In genomic region chr11:65859812-65860277, GRCh38 we compare ENCODE assay signal across 8 cellular contexts. TPM values are rescaled to one million over a fixed set of nuclear protein-coding genes. Genes with fewer than 3 reads are reported as not detected.
A peak's percentile ranks its signal among the peaks of the same experiment; 100 is the strongest.
DNase-seq lines count a peak whose midpoint lies in the region; ATAC-seq and TF ChIP-seq lines count a peak whose summit lies in the region.

No MANE protein-coding gene starts in this region.

- ATAC-seq in CD4-positive, CD25-positive, alpha-beta regulatory T cell (ENCODE audit: low read depth in 2 of 2): no peak
- ATAC-seq in IMR-90 (ENCODE audit: low read depth): no peak
- ATAC-seq in memory B cell (ENCODE audit: low read depth): no peak
- no peak for ATAC-seq in upper lobe of left lung (ENCODE audit: low FRiP score in 2 of 2)
- no peak for ATAC-seq in HG03442 (IDR thresholded peaks at IDR 0.05; ENCODE audit: unreplicated experiment)

- peaks cover 15% of the 10 kb centered on the region for H3K9me1 ChIP-seq in IMR-90 (ENCODE audit: insufficient read depth, low read length)

- peaks cover 62% of the 10 kb centered on the region for H3K4me1 ChIP-seq in CD4-positive, CD25-positive, alpha-beta regulatory T cell (ENCODE audit: control insufficient read depth, insufficient read depth, low read length, poor library complexity, severe bottlenecking)
- peaks cover 11% of the 10 kb centered on the region for H3K4me1 ChIP-seq in IMR-90 (ENCODE audit: control insufficient read depth, insufficient read depth, low read length)
- H3K4me1 ChIP-seq in upper lobe of left lung: peaks cover 29 to 63% (median 43%) of the 10 kb centered on the region in 4 donors

- H3K79me1 ChIP-seq in IMR-90 (ENCODE audit: low read depth in 1 of 2, low read length in 2 of 2): peaks cover 6 to 69% of the 10 kb centered on the region in 2 experiments; a peak in 3 of 4 replicates

- H2AFZ ChIP-seq in IMR-90 (replicated peaks; ENCODE audit: low read length, poor library complexity): peak overlapping the region; percentile 93

- H3K23ac ChIP-seq in IMR-90 (ENCODE audit: low read depth, low read length): peak overlapping the region; percentile 98

- H3K4me2 ChIP-seq in IMR-90 (ENCODE audit: low read depth, low read length): peak overlapping the region; percentile 66

- peak overlapping the region; percentile 94 to 99 for H4K8ac ChIP-seq in IMR-90 (ENCODE audit: low read depth in 2 of 2, low read length in 2 of 2)

- H2AK9ac ChIP-seq in IMR-90 (replicated peaks; ENCODE audit: low read depth, low read length, poor library complexity): peak overlapping the region; percentile 100

- peak overlapping the region; percentile 98 for H4K91ac ChIP-seq in IMR-90 (ENCODE audit: insufficient read depth, low read depth, low read length)

- H3K4me3 Mint-ChIP-seq in CD4-positive, CD25-positive, alpha-beta regulatory T cell: peak overlapping the region; percentile 94 to 99 (median 96)
- peak overlapping the region; percentile 95 for H3K4me3 Mint-ChIP-seq in memory B cell

- in situ Hi-C loops in IMR-90 (cut with MboI; ENCODE audit: low sequenced_read_pairs) (no loop called here), astrocyte of the cerebellum (cut with HindIII; ENCODE audit: low sequenced_read_pairs) (no loop called here)

- H3K4ac ChIP-seq in IMR-90 (ENCODE audit: low read depth, low read length): peak overlapping the region; percentile 98

- peak overlapping the region; percentile 87 for H2BK120ac ChIP-seq in IMR-90 (ENCODE audit: low read depth, low read length)

- TF ChIP-seq CTCF in IMR-90 (conservative IDR thresholded peaks at IDR 0.05; ENCODE audit: low read depth, low read length) (no peak), astrocyte of the cerebellum (IDR thresholded peaks at IDR 0.05; ENCODE audit: low read depth, low read length, missing control alignments) (no peak), upper lobe of left lung (IDR thresholded peaks at IDR 0.05) (no peak)

- no peak for DNase-seq in CD4-positive, CD25-positive, alpha-beta regulatory T cell
- DNase-seq in IMR-90: no peak
- DNase-seq in astrocyte of the cerebellum (ENCODE audit: low read depth): no peak
- no peak for DNase-seq in memory B cell (ENCODE audit: low spot score in 2 of 2)
- DNase-seq in upper lobe of left lung: no peak
- DNase-seq in ecto neural progenitor cell (ENCODE audit: low spot score): no peak
- no peak for DNase-seq in A172 (ENCODE audit: low spot score)

- H3K56ac ChIP-seq in IMR-90 (ENCODE audit: extremely low read depth, insufficient read depth, low read length): peak overlapping the region; percentile 95

- peak overlapping the region; percentile 78 for H3K9ac ChIP-seq in IMR-90 (ENCODE audit: low read depth, low read length)

- H3K27ac ChIP-seq in CD4-positive, CD25-positive, alpha-beta regulatory T cell (ENCODE audit: insufficient read depth, low read length, poor library complexity, severe bottlenecking): peak overlapping the region; percentile 95
- H3K27ac ChIP-seq in IMR-90 (ENCODE audit: insufficient read depth, low read length): peak overlapping the region; percentile 89
- H3K27ac ChIP-seq in upper lobe of left lung: peak overlapping the region; percentile 90 to 99 (median 96)

- H2BK5ac ChIP-seq in IMR-90 (ENCODE audit: low read depth, low read length, poor library complexity, severe bottlenecking): peak overlapping the region; percentile 90

- peaks cover 17% of the 10 kb centered on the region for H3K36me3 Mint-ChIP-seq in CD4-positive, CD25-positive, alpha-beta regulatory T cell
- peaks cover 18% of the 10 kb centered on the region for H3K36me3 Mint-ChIP-seq in memory B cell

- intact Hi-C loops in IMR-90 (cut with micrococcal nuclease): no loop called here

- peak overlapping the region; percentile 97 for H2AK5ac ChIP-seq in IMR-90 (ENCODE audit: low read depth, low read length)

- H3K27me3 Mint-ChIP-seq in CD4-positive, CD25-positive, alpha-beta regulatory T cell: peaks cover 7% of the 10 kb centered on the region
- H3K27me3 Mint-ChIP-seq in memory B cell: no peaks in the 10 kb centered on the region

- WGBS in IMR-90 (ENCODE audit: extremely low coverage in 2 of 2, insufficient read length in 1 of 2), 2 experiments: 3% methylated on average over 13 of the region's 16 CpGs; no CpG with 5 or more reads in 1 of the 2 experiments
- WGBS in upper lobe of left lung, 2 donors: 1% methylated on average over 16 of the region's 16 CpGs

- peak overlapping the region; percentile 74 for H4K5ac ChIP-seq in IMR-90 (ENCODE audit: low read depth, low read length)

- peak overlapping the region; percentile 96 to 99 (median 98) for H3K27ac Mint-ChIP-seq in CD4-positive, CD25-positive, alpha-beta regulatory T cell
- H3K27ac Mint-ChIP-seq in memory B cell: peak overlapping the region; percentile 88

- peak overlapping the region; percentile 52; the same call in 2 of the 3 replicates for H2BK15ac ChIP-seq in IMR-90 (ENCODE audit: low read depth, low read length)

- no peak for TF ChIP-seq EP300 in upper lobe of left lung (IDR thresholded peaks at IDR 0.05)

- CTCF ChIA-PET in IMR-90 (lab: Yijun Ruan, JAX): interaction anchor here (0.6 to 2.4 kb wide), 9 partner anchors 9 to 193 kb away, joined by 3 to 14 read pairs (median 5); partner anchors contain the start of gene FIBP

- peaks cover 3 to 50% (median 35%) of the 10 kb centered on the region in 4 donors for H3K4me1 Mint-ChIP-seq in CD4-positive, CD25-positive, alpha-beta regulatory T cell
- H3K4me1 Mint-ChIP-seq in memory B cell: peaks cover 29% of the 10 kb centered on the region

- dilution Hi-C loops in IMR-90 (cut with HindIII; ENCODE audit: low sequenced_read_pairs, unreplicated experiment): no loop called here

- H3K18ac ChIP-seq in IMR-90 (ENCODE audit: low read depth, low read length): peak overlapping the region; percentile 49

- H4K20me1 ChIP-seq in IMR-90 (ENCODE audit: insufficient read depth, low read length): peaks cover 39% of the 10 kb centered on the region

- peaks cover 42% of the 10 kb centered on the region for H3K36me3 ChIP-seq in CD4-positive, CD25-positive, alpha-beta regulatory T cell (ENCODE audit: control insufficient read depth, insufficient read depth, low read length)
- H3K36me3 ChIP-seq in IMR-90 (ENCODE audit: control insufficient read depth, insufficient read depth, low read length) (peaks cover 50% of the 10 kb centered on the region), upper lobe of left lung (peaks cover 14 to 49% (median 43%) of the 10 kb centered on the region in 4 donors)

- no TSS peak for BruUV-seq in IMR-90 (replicated peaks; lab: Mats Ljungman, UMichigan)

- peak overlapping the region; percentile 67 for H2BK20ac ChIP-seq in IMR-90 (ENCODE audit: low read depth, low read length)

- no peaks in the 10 kb centered on the region for H3K9me3 Mint-ChIP-seq in CD4-positive, CD25-positive, alpha-beta regulatory T cell
- H3K9me3 Mint-ChIP-seq in memory B cell: no peaks in the 10 kb centered on the region

- H3K14ac ChIP-seq in IMR-90 (replicated peaks; ENCODE audit: low read depth, low read length): peak overlapping the region; percentile 99

- H3K4me3 ChIP-seq in CD4-positive, CD25-positive, alpha-beta regulatory T cell (ENCODE audit: low read depth, low read length): peak overlapping the region; percentile 95
- peak overlapping the region; percentile 95 for H3K4me3 ChIP-seq in IMR-90 (ENCODE audit: insufficient read depth, low read depth, low read length)
- peak overlapping the region; percentile 96 for H3K4me3 ChIP-seq in astrocyte of the cerebellum (ENCODE audit: low read depth, low read length)
- peak overlapping the region; percentile 66 to 98 (median 88) for H3K4me3 ChIP-seq in upper lobe of left lung

- POLR2A ChIA-PET in IMR-90 (lab: Charles Lee; ENCODE audit: unreplicated experiment): interaction anchor here (0.6 to 1.3 kb wide), 6 partner anchors 9 to 31 kb away, joined by 3 to 9 read pairs (median 4); partner anchors contain the start of gene CCDC85B

- no peak; the same call in 1 of the 2 replicates for TF ChIP-seq POLR2A in IMR-90 (IDR thresholded peaks at IDR 0.05; ENCODE audit: low read depth, low read length)
- TF ChIP-seq POLR2A in upper lobe of left lung (IDR thresholded peaks at IDR 0.05): peak in 1 of 4 donors; percentile 9

- no peaks in the 10 kb centered on the region for H3K9me3 ChIP-seq in CD4-positive, CD25-positive, alpha-beta regulatory T cell (ENCODE audit: control insufficient read depth in 2 of 2, low read length in 2 of 2)
- H3K9me3 ChIP-seq in IMR-90 (ENCODE audit: control insufficient read depth, insufficient read depth, low read length) (no peaks in the 10 kb centered on the region), upper lobe of left lung (no peaks in the 10 kb centered on the region)

- TF ChIP-seq RAD21 in IMR-90 (IDR thresholded peaks at IDR 0.05; ENCODE audit: low read length): no peak

- no peaks in the 10 kb centered on the region for H3K27me3 ChIP-seq in CD4-positive, CD25-positive, alpha-beta regulatory T cell (ENCODE audit: control insufficient read depth, insufficient read depth, low read length)
- no peaks in the 10 kb centered on the region for H3K27me3 ChIP-seq in IMR-90 (ENCODE audit: control insufficient read depth, insufficient read depth, low read length)
- no peaks in the 10 kb centered on the region for H3K27me3 ChIP-seq in upper lobe of left lung

RNA-seq across cellular contexts. Expression of gene MUS81, which starts 0.4 kb away (rescaled TPM):
- 51.1 TPM for total RNA-seq in CD4-positive, CD25-positive, alpha-beta regulatory T cell
- 10 to 100 TPM; 22.7 to 24.6 (median 23.6) TPM for polyA plus RNA-seq in CD4-positive, CD25-positive, alpha-beta regulatory T cell
- total RNA-seq in IMR-90 (2012; rRNA removed) (22.5 and 23.7 TPM in 2 replicates), upper lobe of left lung (100 to 1,000 TPM in 1 of 6 donors, 10 to 100 TPM in 5; 41.5 to 182 (median 53.3) TPM)
- polyA plus RNA-seq in IMR-90 (2012; rRNA removed): 47.9 and 57.0 TPM in 2 replicates
- 22.0 and 32.0 TPM in 2 replicates for polyA plus RNA-seq in IMR-90 (2012; cell fraction: cytosol; rRNA removed)
- polyA plus RNA-seq in IMR-90 (2012; cell fraction: nucleus; rRNA removed; ENCODE audit: low replicate concordance): 224 and 393 TPM in 2 replicates
- 27.1 and 35.3 TPM in 2 replicates for total RNA-seq in A172 (2014; rRNA removed; shearing (Covaris generic))

RNA-seq across cellular contexts. Expression of gene CFL1, which starts 1.9 kb away (rescaled TPM):
- 737 TPM for total RNA-seq in CD4-positive, CD25-positive, alpha-beta regulatory T cell
- 1,000 to 10,000 TPM; 2,250 to 3,209 (median 2,591) TPM for polyA plus RNA-seq in CD4-positive, CD25-positive, alpha-beta regulatory T cell
- total RNA-seq in IMR-90 (2012; rRNA removed) (919 and 960 TPM in 2 replicates), upper lobe of left lung (100 to 1,000 TPM; 358 to 813 (median 768) TPM)
- polyA plus RNA-seq in IMR-90 (2012; rRNA removed): 2,231 and 2,466 TPM in 2 replicates
- 2,445 and 3,036 TPM in 2 replicates for polyA plus RNA-seq in IMR-90 (2012; cell fraction: cytosol; rRNA removed)
- 809 and 890 TPM in 2 replicates for polyA plus RNA-seq in IMR-90 (2012; cell fraction: nucleus; rRNA removed; ENCODE audit: low replicate concordance)
- total RNA-seq in A172 (2014; rRNA removed; shearing (Covaris generic)): 1,263 and 1,396 TPM in 2 replicates

RNA-seq across cellular contexts. Expression of gene EFEMP2, which starts 12.8 kb away (rescaled TPM):
- total RNA-seq in CD4-positive, CD25-positive, alpha-beta regulatory T cell: 5.8 TPM
- polyA plus RNA-seq in CD4-positive, CD25-positive, alpha-beta regulatory T cell: under 1 TPM; 0.21 to 0.36 (median 0.29) TPM
- 62.7 and 69.2 TPM in 2 replicates for total RNA-seq in IMR-90 (2012; rRNA removed)
- polyA plus RNA-seq in IMR-90 (2012; rRNA removed): 431 and 601 TPM in 2 replicates
- polyA plus RNA-seq in IMR-90 (2012; cell fraction: cytosol; rRNA removed): 324 and 587 TPM in 2 replicates
- polyA plus RNA-seq in IMR-90 (2012; cell fraction: nucleus; rRNA removed; ENCODE audit: low replicate concordance): 557 and 1,096 TPM in 2 replicates
- total RNA-seq in upper lobe of left lung: 10 to 100 TPM; 28.8 to 79.6 (median 65.3) TPM
- total RNA-seq in A172 (2014; rRNA removed; shearing (Covaris generic)): 48.5 and 56.8 TPM in 2 replicates

RNA-seq across cellular contexts. Expression of gene CTSW, which starts 19.8 kb away (rescaled TPM):
- 12.4 TPM for total RNA-seq in CD4-positive, CD25-positive, alpha-beta regulatory T cell
- polyA plus RNA-seq in CD4-positive, CD25-positive, alpha-beta regulatory T cell: 10 to 100 TPM in 3 of 4 donors, 1 to 10 TPM in 1; 3.5 to 35.9 (median 16.9) TPM
- 0.18 TPM in 1 of 2 replicates, not detected in the other for total RNA-seq in IMR-90 (2012; rRNA removed)
- 0.07 and 0.23 TPM in 2 replicates for polyA plus RNA-seq in IMR-90 (2012; rRNA removed)
- 0.08 and 0.39 TPM in 2 replicates for polyA plus RNA-seq in IMR-90 (2012; cell fraction: cytosol; rRNA removed)
- 0.23 and 0.34 TPM in 2 replicates for polyA plus RNA-seq in IMR-90 (2012; cell fraction: nucleus; rRNA removed; ENCODE audit: low replicate concordance)
- 10 to 100 TPM in 3 of 6 donors, 1 to 10 TPM in 3; 2.1 to 20.7 (median 11.4) TPM for total RNA-seq in upper lobe of left lung
- 0.79 and 1.8 TPM in 2 replicates for total RNA-seq in A172 (2014; rRNA removed; shearing (Covaris generic))

RNA-seq across cellular contexts. Expression of gene SNX32, which starts 26.1 kb away (rescaled TPM):
- total RNA-seq in CD4-positive, CD25-positive, alpha-beta regulatory T cell: 0.44 TPM
- 1 to 10 TPM in 1 of 4 donors, under 1 TPM in 3; 0.32 to 1.3 (median 0.48) TPM for polyA plus RNA-seq in CD4-positive, CD25-positive, alpha-beta regulatory T cell
- total RNA-seq in IMR-90 (2012; rRNA removed) (0.36 TPM in 1 of 2 replicates, not detected in the other), upper lobe of left lung (under 1 TPM in 2 of 6 donors, not detected in 4; 0.37 to 0.69 TPM)
- polyA plus RNA-seq in IMR-90 (2012; rRNA removed): 0.69 and 0.79 TPM in 2 replicates
- polyA plus RNA-seq in IMR-90 (2012; cell fraction: cytosol; rRNA removed): 0.08 and 0.46 TPM in 2 replicates
- polyA plus RNA-seq in IMR-90 (2012; cell fraction: nucleus; rRNA removed; ENCODE audit: low replicate concordance): 5.7 and 6.5 TPM in 2 replicates
- total RNA-seq in A172 (2014; rRNA removed; shearing (Covaris generic)): not detected in 2 replicates
